Comparison of ENCODE assay signal across 20 cellular contexts in genomic region chr12:6695313-6696045, GRCh38. TPM values are rescaled to one million over a fixed set of nuclear protein-coding genes. Genes with fewer than 3 reads are reported as not detected.
"Had no signal": no experiment of that assay in that cellular context is flagged by ENCODE, and none has a peak within 500 bp of the region (broad histone marks: within the 10 kb centered on the region; RNA-seq: fewer than 3 reads in every experiment).

No MANE protein-coding gene starts in this region.

- H3K36me3 ChIP-seq: colonic mucosa, gastrocnemius medialis, left lung, ovary, tibial nerve, vagina had no signal

- H3K9me3 Mint-ChIP-seq: activated CD8-positive, alpha-beta T cell treated with anti-CD3 and anti-CD28 coated beads for 36 hours; activated T-cell treated with anti-CD3 and anti-CD28 coated beads, Interleukin-2, amount 50 U/mL, for 72 hours; memory B cell; nephron had no signal

- H3K4me3 ChIP-seq: ascending aorta, colonic mucosa, gastrocnemius medialis, left lung, ovary, tibial nerve, vagina had no signal

- H3K27ac Mint-ChIP-seq: activated CD4-positive, alpha-beta T cell treated with anti-CD3 and anti-CD28 coated beads for 36 hours; activated CD8-positive, alpha-beta T cell treated with anti-CD3 and anti-CD28 coated beads for 36 hours; activated T-cell treated with anti-CD3 and anti-CD28 coated beads, Interleukin-2, amount 50 U/mL, for 72 hours; memory B cell had no signal

- H3K9me3 ChIP-seq: ascending aorta, colonic mucosa, gastrocnemius medialis, left lung, ovary, tibial nerve, vagina had no signal

- H3K27ac ChIP-seq: ascending aorta, colonic mucosa, gastrocnemius medialis, left lung, ovary, tibial nerve, vagina had no signal

- H3K4me1 ChIP-seq: colonic mucosa had no signal

- DNase-seq: activated CD4-positive, alpha-beta T cell treated with anti-CD3 and anti-CD28 coated beads for 36 hours; activated CD8-positive, alpha-beta memory T cell treated with anti-CD3 and anti-CD28 coated beads, Interleukin-2, amount 50 U/mL, for 4 hours; activated CD8-positive, alpha-beta T cell treated with anti-CD3 and anti-CD28 coated beads for 36 hours; activated gamma-delta T cell treated with Interleukin-2 at 50 U/mL for 16 hours; activated T-cell treated with anti-CD3 and anti-CD28 coated beads, Interleukin-2, amount 50 U/mL, for 72 hours; caudate nucleus; colonic mucosa; effector CD4-positive, alpha-beta T cell; gastrocnemius medialis; left lung; stimulated activated CD4-positive, alpha-beta T cell treated with anti-CD3 and anti-CD28 coated beads, Interleukin-4, amount 100 ng/mL, for 1 hour; stimulated activated CD8-positive, alpha-beta memory T cell treated with anti-CD3 and anti-CD28 coated beads, Interleukin-4, amount 100 ng/mL, for 48 hours; T-helper 9 cell had no signal

- H3K27me3 ChIP-seq: ascending aorta, ovary, vagina had no signal

- H3K4me3 Mint-ChIP-seq: activated CD4-positive, alpha-beta T cell treated with anti-CD3 and anti-CD28 coated beads for 36 hours; activated CD8-positive, alpha-beta T cell treated with anti-CD3 and anti-CD28 coated beads for 36 hours; activated T-cell treated with anti-CD3 and anti-CD28 coated beads, Interleukin-2, amount 50 U/mL, for 72 hours; memory B cell had no signal

- ATAC-seq: activated CD4-positive, alpha-beta T cell treated with anti-CD3 and anti-CD28 coated beads for 36 hours; activated CD8-positive, alpha-beta T cell treated with anti-CD3 and anti-CD28 coated beads for 36 hours; activated T-cell treated with anti-CD3 and anti-CD28 coated beads, Interleukin-2, amount 50 U/mL, for 72 hours; gastrocnemius medialis; left lung had no signal

RNA-seq across cellular contexts. Expression of gene PIANP, which starts 5.1 kb away (rescaled TPM):
- total RNA-seq: activated CD8-positive, alpha-beta T cell treated with anti-CD3 and anti-CD28 coated beads for 36 hours; ascending aorta; gastrocnemius medialis had no signal
- polyA plus RNA-seq: keratinocyte had no signal
